ENCODE assay signal across 19 cellular contexts in the genomic region with DNA sequence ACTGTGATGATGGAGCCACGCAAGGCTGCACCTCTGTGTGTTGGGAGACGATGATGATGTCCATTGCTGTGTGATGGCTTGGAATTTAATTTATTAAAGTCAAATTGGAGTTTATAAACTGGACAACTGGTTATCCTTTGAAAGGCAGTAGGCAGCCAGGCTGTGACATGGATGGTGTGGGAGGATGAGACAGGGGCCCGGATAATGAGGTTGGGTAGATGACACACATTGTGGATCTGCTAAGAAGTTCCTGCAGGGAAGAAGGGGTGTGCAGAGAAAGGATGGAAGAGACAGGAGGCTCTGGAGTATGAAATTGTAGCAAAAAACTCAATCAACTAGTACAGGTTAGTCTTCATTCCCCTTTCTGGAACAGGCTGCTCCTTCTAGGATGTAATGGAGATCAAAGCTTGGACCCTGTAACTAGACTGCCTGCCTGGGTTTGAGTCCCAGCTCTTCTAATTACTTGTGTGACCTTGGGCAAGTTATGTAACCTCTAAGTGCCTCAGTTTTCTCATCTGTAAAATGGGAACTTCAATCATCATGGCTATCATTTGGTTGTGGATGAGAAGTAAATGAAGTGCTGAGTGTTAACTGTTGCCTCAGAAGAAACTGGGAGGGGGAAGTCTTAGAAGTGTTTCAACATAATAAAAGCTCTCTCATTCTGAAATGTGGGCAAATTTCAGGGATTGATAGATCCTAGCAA. TPM values are rescaled to one million over a fixed set of nuclear protein-coding genes. Genes with fewer than 3 reads are reported as not detected.
DNase-seq lines count a peak whose midpoint lies in the region; ATAC-seq and TF ChIP-seq lines count a peak whose summit lies in the region.
"Had no signal": no experiment of that assay in that cellular context is flagged by ENCODE, and none has a peak within 500 bp of the region (broad histone marks: within the 10 kb centered on the region; RNA-seq: fewer than 3 reads in every experiment).

No MANE protein-coding gene starts in this region.

- no peak for DNase-seq in activated naive CD4-positive, alpha-beta T cell treated with anti-CD3 and anti-CD28 coated beads for 36 hours
- DNase-seq in activated naive CD4-positive, alpha-beta T cell treated with anti-CD3 and anti-CD28 coated beads, Interleukin-2, amount 50 U/mL, for 16 hours = no peak
- no peak for DNase-seq in CD8-positive, alpha-beta T cell
- DNase-seq in activated CD8-positive, alpha-beta T cell treated with anti-CD3 and anti-CD28 coated beads for 36 hours = no peak
- DNase-seq in naive thymus-derived CD8-positive, alpha-beta T cell = no peak
- DNase-seq in EL = no peak
- DNase-seq in activated CD4-positive, CD25-positive, alpha-beta regulatory T cell treated with anti-CD3 and anti-CD28 coated beads, Interleukin-2, amount 50 U/mL, for 72 hours = no peak
- DNase-seq: Calu3, H9, IMR-90, Kasumi-1, MM.1S, NCI-H1105, NCI-H1694, NCI-H510A treated with DMSO at 0.1 percent for 48 hours, NCI-H82, PC-9 had no signal

- H3K4me1 Mint-ChIP-seq in activated naive CD4-positive, alpha-beta T cell treated with anti-CD3 and anti-CD28 coated beads for 36 hours (ENCODE audit: low read depth) = peaks cover 41% of the 10 kb centered on the region
- peaks cover 35% of the 10 kb centered on the region for H3K4me1 Mint-ChIP-seq in CD8-positive, alpha-beta T cell (ENCODE audit: low read depth)
- H3K4me1 Mint-ChIP-seq in activated CD8-positive, alpha-beta T cell treated with anti-CD3 and anti-CD28 coated beads for 36 hours (ENCODE audit: low read depth) = peaks cover 34% of the 10 kb centered on the region
- peaks cover 33 to 56% (median 46%) of the 10 kb centered on the region in 4 donors for H3K4me1 Mint-ChIP-seq in naive thymus-derived CD8-positive, alpha-beta T cell

- H3K36me3 Mint-ChIP-seq in activated naive CD4-positive, alpha-beta T cell treated with anti-CD3 and anti-CD28 coated beads for 36 hours (ENCODE audit: low read depth) = peaks cover 31% of the 10 kb centered on the region
- H3K36me3 Mint-ChIP-seq in CD8-positive, alpha-beta T cell = peaks cover 44% of the 10 kb centered on the region
- H3K36me3 Mint-ChIP-seq in activated CD8-positive, alpha-beta T cell treated with anti-CD3 and anti-CD28 coated beads for 36 hours (ENCODE audit: low read depth) = peaks cover 36% of the 10 kb centered on the region
- H3K36me3 Mint-ChIP-seq in naive thymus-derived CD8-positive, alpha-beta T cell = peaks cover 5 to 25% (median 6%) of the 10 kb centered on the region in 3 donors

- H3K9me3 Mint-ChIP-seq in activated naive CD4-positive, alpha-beta T cell treated with anti-CD3 and anti-CD28 coated beads for 36 hours = no peaks in the 10 kb centered on the region
- H3K9me3 Mint-ChIP-seq in CD8-positive, alpha-beta T cell = no peaks in the 10 kb centered on the region
- no peaks in the 10 kb centered on the region for H3K9me3 Mint-ChIP-seq in activated CD8-positive, alpha-beta T cell treated with anti-CD3 and anti-CD28 coated beads for 36 hours
- H3K9me3 Mint-ChIP-seq in naive thymus-derived CD8-positive, alpha-beta T cell = no peaks in the 10 kb centered on the region
- H3K9me3 Mint-ChIP-seq: H9 had no signal

- POLR2A ChIA-PET in CD8-positive, alpha-beta T cell (lab: Charles Lee) = interaction anchor here (0.7 to 1.7 kb wide), 2 partner anchors 22 to 33 kb away, joined by 3 to 10 read pairs; a partner anchor contains a TSS
- POLR2A ChIA-PET in activated CD8-positive, alpha-beta T cell treated with anti-CD3 and anti-CD28 coated beads for 36 hours (lab: Charles Lee) = interaction anchor here (0.6 to 2.9 kb wide), 9 partner anchors 8 to 120 kb away, joined by 3 to 19 read pairs (median 3); a partner anchor contains a TSS
- POLR2A ChIA-PET in naive thymus-derived CD8-positive, alpha-beta T cell (lab: Charles Lee) = interaction anchor here (1.2 to 9.9 kb wide), 5 partner anchors 9 to 98 kb away, joined by 3 to 130 read pairs (median 32); a partner anchor contains a TSS

- CTCF ChIA-PET in activated naive CD4-positive, alpha-beta T cell treated with anti-CD3 and anti-CD28 coated beads for 36 hours (lab: Charles Lee) = interaction anchor here (1.5 kb wide), 1 partner anchor 223 kb away, joined by 3 read pairs; a partner anchor contains a TSS
- CTCF ChIA-PET in CD8-positive, alpha-beta T cell (lab: Charles Lee) = interaction anchor here (0.8 kb wide), 1 partner anchor 9 kb away, joined by 3 read pairs; no protein-coding TSS in a partner anchor
- CTCF ChIA-PET in activated CD8-positive, alpha-beta T cell treated with anti-CD3 and anti-CD28 coated beads for 36 hours (lab: Charles Lee) = interaction anchor here (0.9 to 1.3 kb wide), 2 partner anchors 15 to 50 kb away, joined by 3 to 5 read pairs; a partner anchor contains a TSS

- H3K4me3 Mint-ChIP-seq in activated naive CD4-positive, alpha-beta T cell treated with anti-CD3 and anti-CD28 coated beads for 36 hours = no peak overlapping the region
- H3K4me3 Mint-ChIP-seq in CD8-positive, alpha-beta T cell = no peak overlapping the region
- H3K4me3 Mint-ChIP-seq in activated CD8-positive, alpha-beta T cell treated with anti-CD3 and anti-CD28 coated beads for 36 hours = no peak overlapping the region
- peak overlapping the region in 4 of 10 donors; percentile 24 to 81 (median 26) for H3K4me3 Mint-ChIP-seq in naive thymus-derived CD8-positive, alpha-beta T cell
- H3K4me3 Mint-ChIP-seq: H9 had no signal

- H3K4me3 ChIP-seq in CD8-positive, alpha-beta T cell (ENCODE audit: low read depth, low read length) = no peak overlapping the region
- H3K4me3 ChIP-seq: PC-9 had no signal

- peak overlapping the region; percentile 96 for H3K27ac Mint-ChIP-seq in activated naive CD4-positive, alpha-beta T cell treated with anti-CD3 and anti-CD28 coated beads for 36 hours
- H3K27ac Mint-ChIP-seq in CD8-positive, alpha-beta T cell = peak overlapping the region; percentile 71
- H3K27ac Mint-ChIP-seq in activated CD8-positive, alpha-beta T cell treated with anti-CD3 and anti-CD28 coated beads for 36 hours = peak overlapping the region; percentile 37
- peak overlapping the region; percentile 21 to 98 (median 76) for H3K27ac Mint-ChIP-seq in naive thymus-derived CD8-positive, alpha-beta T cell
- H3K27ac Mint-ChIP-seq: H9 had no signal

- no peak overlapping the region for H3K27ac ChIP-seq in CD8-positive, alpha-beta T cell (ENCODE audit: low read depth, low read length)
- H3K27ac ChIP-seq: C4-2B, PC-9 had no signal

- no peaks in the 10 kb centered on the region for H3K27me3 ChIP-seq in CD8-positive, alpha-beta T cell (ENCODE audit: insufficient read depth, low read length)

- TF ChIP-seq CTCF in CD8-positive, alpha-beta T cell (IDR thresholded peaks at IDR 0.05) = no peak
- TF ChIP-seq CTCF in activated CD8-positive, alpha-beta T cell treated with anti-CD3 and anti-CD28 coated beads for 36 hours (IDR thresholded peaks at IDR 0.05) = no peak

- H3K9me3 ChIP-seq in CD8-positive, alpha-beta T cell (ENCODE audit: low read length) = no peaks in the 10 kb centered on the region

- H3K4me1 ChIP-seq in CD8-positive, alpha-beta T cell (ENCODE audit: insufficient read depth, low read length) = peaks cover 41% of the 10 kb centered on the region

- peaks cover 22% of the 10 kb centered on the region for H3K36me3 ChIP-seq in CD8-positive, alpha-beta T cell (ENCODE audit: insufficient read depth, low read length)

- intact Hi-C loops in activated naive CD4-positive, alpha-beta T cell treated with anti-CD3 and anti-CD28 coated beads for 36 hours (cut with micrococcal nuclease) = no loop called here
- intact Hi-C loops in CD8-positive, alpha-beta T cell (cut with DNase I, micrococcal nuclease) = no loop called here
- intact Hi-C loops in activated CD8-positive, alpha-beta T cell treated with anti-CD3 and anti-CD28 coated beads for 36 hours (cut with micrococcal nuclease) = no loop called here

- ATAC-seq in CD8-positive, alpha-beta T cell = no peak
- ATAC-seq in activated CD8-positive, alpha-beta T cell treated with anti-CD3 and anti-CD28 coated beads for 36 hours = no peak
- no peak for ATAC-seq in naive thymus-derived CD8-positive, alpha-beta T cell
- ATAC-seq in GM21723 (IDR thresholded peaks at IDR 0.05; ENCODE audit: unreplicated experiment) = no peak

- H3K27me3 Mint-ChIP-seq in activated naive CD4-positive, alpha-beta T cell treated with anti-CD3 and anti-CD28 coated beads for 36 hours (ENCODE audit: low read depth) = no peaks in the 10 kb centered on the region
- no peaks in the 10 kb centered on the region for H3K27me3 Mint-ChIP-seq in CD8-positive, alpha-beta T cell (ENCODE audit: low read depth)
- H3K27me3 Mint-ChIP-seq in activated CD8-positive, alpha-beta T cell treated with anti-CD3 and anti-CD28 coated beads for 36 hours = no peaks in the 10 kb centered on the region
- H3K27me3 Mint-ChIP-seq in naive thymus-derived CD8-positive, alpha-beta T cell = no peaks in the 10 kb centered on the region

RNA-seq across cellular contexts. Expression of a gene that starts 4.2 kb away (rescaled TPM):
- 10 to 100 TPM; 24.5 to 25.2 TPM for total RNA-seq in activated naive CD4-positive, alpha-beta T cell treated with anti-CD3 and anti-CD28 coated beads for 36 hours
- total RNA-seq in CD8-positive, alpha-beta T cell = 10 to 100 TPM; 17.0 to 19.5 TPM
- 10 to 100 TPM; 23.9 to 26.5 TPM for total RNA-seq in activated CD8-positive, alpha-beta T cell treated with anti-CD3 and anti-CD28 coated beads for 36 hours
- total RNA-seq in naive thymus-derived CD8-positive, alpha-beta T cell = 10 to 100 TPM; 66.0 to 68.6 TPM
- polyA plus RNA-seq in naive thymus-derived CD8-positive, alpha-beta T cell = 10 to 100 TPM in 1 of 3 donors, 1 to 10 TPM in 2; 7.3 to 24.9 (median 7.5) TPM

RNA-seq across cellular contexts. Expression of a gene that starts 10.0 kb away (rescaled TPM):
- total RNA-seq in activated naive CD4-positive, alpha-beta T cell treated with anti-CD3 and anti-CD28 coated beads for 36 hours = 10 to 100 TPM; 20.1 to 20.8 TPM
- total RNA-seq in CD8-positive, alpha-beta T cell = 10 to 100 TPM; 13.4 to 15.0 TPM
- total RNA-seq in activated CD8-positive, alpha-beta T cell treated with anti-CD3 and anti-CD28 coated beads for 36 hours = 10 to 100 TPM; 14.2 to 17.7 TPM
- 10 to 100 TPM; 27.0 to 27.8 TPM for total RNA-seq in naive thymus-derived CD8-positive, alpha-beta T cell
- polyA plus RNA-seq in naive thymus-derived CD8-positive, alpha-beta T cell = 1 to 10 TPM; 3.4 to 10.0 (median 4.0) TPM

RNA-seq across cellular contexts. Expression of a gene that starts 15.5 kb away (rescaled TPM):
- total RNA-seq in activated naive CD4-positive, alpha-beta T cell treated with anti-CD3 and anti-CD28 coated beads for 36 hours = 10 to 100 TPM; 52.2 to 53.1 TPM
- 1 to 10 TPM; 9.4 to 9.9 TPM for total RNA-seq in CD8-positive, alpha-beta T cell
- 10 to 100 TPM; 51.1 to 52.2 TPM for total RNA-seq in activated CD8-positive, alpha-beta T cell treated with anti-CD3 and anti-CD28 coated beads for 36 hours
- 10 to 100 TPM; 29.0 to 37.5 TPM for total RNA-seq in naive thymus-derived CD8-positive, alpha-beta T cell
- polyA plus RNA-seq in naive thymus-derived CD8-positive, alpha-beta T cell = 10 to 100 TPM; 28.7 to 30.8 (median 29.0) TPM

RNA-seq across cellular contexts. Expression of a gene that starts 31.7 kb away (rescaled TPM):
- total RNA-seq in activated naive CD4-positive, alpha-beta T cell treated with anti-CD3 and anti-CD28 coated beads for 36 hours = under 1 TPM; 0.12 to 0.31 TPM
- total RNA-seq in CD8-positive, alpha-beta T cell = not detected
- not detected for total RNA-seq in activated CD8-positive, alpha-beta T cell treated with anti-CD3 and anti-CD28 coated beads for 36 hours
- total RNA-seq in naive thymus-derived CD8-positive, alpha-beta T cell = not detected
- not detected for polyA plus RNA-seq in naive thymus-derived CD8-positive, alpha-beta T cell
- total RNA-seq: Calu3 had no signal

RNA-seq across cellular contexts. Expression of a gene that starts 32.5 kb away (rescaled TPM):
- total RNA-seq in activated naive CD4-positive, alpha-beta T cell treated with anti-CD3 and anti-CD28 coated beads for 36 hours = 10 to 100 TPM; 27.9 to 29.4 TPM
- 1 to 10 TPM; 5.4 to 6.4 TPM for total RNA-seq in CD8-positive, alpha-beta T cell
- total RNA-seq in activated CD8-positive, alpha-beta T cell treated with anti-CD3 and anti-CD28 coated beads for 36 hours = 10 to 100 TPM; 33.6 to 36.1 TPM
- total RNA-seq in naive thymus-derived CD8-positive, alpha-beta T cell = 1 to 10 TPM; 6.9 to 8.0 TPM
- 10 to 100 TPM; 20.0 to 32.7 (median 24.3) TPM for polyA plus RNA-seq in naive thymus-derived CD8-positive, alpha-beta T cell

Comparison
In these comparisons a context has a peak if more than half of its experiments do, and no peak if none do; other contexts are left out.
1. H3K27ac Mint-ChIP-seq: peak in every context shown above with its lines; median percentile 96 in activated naive CD4-positive, alpha-beta T cell treated with anti-CD3 and anti-CD28 coated beads for 36 hours; 76 in naive thymus-derived CD8-positive, alpha-beta T cell; 71 in CD8-positive, alpha-beta T cell; 37 in activated CD8-positive, alpha-beta T cell treated with anti-CD3 and anti-CD28 coated beads for 36 hours.